18 cellular contexts compared by ENCODE assay signal in genomic region chr9:113597390-113598241, GRCh38.
DNase-seq lines count a peak whose midpoint lies in the region; ATAC-seq and TF ChIP-seq lines count a peak whose summit lies in the region.
"Had no signal": no experiment of that assay in that cellular context is flagged by ENCODE, and none has a peak within 500 bp of the region (broad histone marks: within the 10 kb centered on the region; RNA-seq: fewer than 3 reads in every experiment).

No MANE protein-coding gene starts in this region.

- DNase-seq in RWPE1 (ENCODE audit: low spot score) (no peak), heart right ventricle (no peak), retinal pigment epithelial cell (ENCODE audit: low read depth) (no peak), SHP77 treated with DMSO at 0.1 percent for 48 hours (lab: John Stamatoyannopoulos, UW) (no peak), COLO829 (ENCODE audit: low spot score) (no peak), HuH-7.5 (ENCODE audit: low spot score) (no peak), NOMO-1 treated with DMSO at 0.1 percent for 48 hours (lab: John Stamatoyannopoulos, UW; ENCODE audit: unreplicated experiment) (no peak)
- DNase-seq: activated CD4-positive, alpha-beta T cell treated with anti-CD3 and anti-CD28 coated beads for 1 hour; activated CD8-positive, alpha-beta memory T cell treated with anti-CD3 and anti-CD28 coated beads, Interleukin-2, amount 50 U/mL, for 48 hours; activated naive CD4-positive, alpha-beta T cell treated with anti-CD3 and anti-CD28 coated beads for 36 hours; dorsolateral prefrontal cortex; midbrain; NCI-H187 treated with DMSO at 0.1 percent for 48 hours; NCI-H446; stimulated activated CD4-positive, alpha-beta T cell treated with anti-CD3 and anti-CD28 coated beads, Interleukin-2, amount 100 ng/mL, for 24 hours had no signal

- CTCF ChIA-PET in RWPE1 (lab: Yijun Ruan, JAX) = interaction anchor here (0.5 to 1.2 kb wide), 3 partner anchors 60 to 368 kb away, joined by 3 to 5 read pairs (median 3); no protein-coding TSS in a partner anchor

- H3K4me2 ChIP-seq in BLaER1 treated with 17β-estradiol and CSF1 and Interleukin-3, amounts not matched to agents 10 nM and 100 nM = peak overlapping the region in 7 of 11 experiments; percentile 10 to 98 (median 35); a peak in 10 of 22 replicates
- H3K4me2 ChIP-seq: neural progenitor cell had no signal

- H3K9ac ChIP-seq in BLaER1 treated with 17β-estradiol and CSF1 and Interleukin-3, amounts not matched to agents 10 nM and 100 nM = peak overlapping the region in 2 of 11 experiments; percentile 8 to 22; a peak in 2 of 22 replicates
- H3K9ac ChIP-seq: neural progenitor cell had no signal

- peak overlapping the region in 1 of 11 experiments; percentile 34; a peak in 2 of 22 replicates for H3K27ac ChIP-seq in BLaER1 treated with 17β-estradiol and CSF1 and Interleukin-3, amounts not matched to agents 10 nM and 100 nM
- H3K27ac ChIP-seq in RWPE1 (peak overlapping the region; percentile 34; the same call in 1 of the 2 replicates), heart right ventricle (peak overlapping the region; percentile 55 to 98 (median 94))
- H3K27ac ChIP-seq: neural progenitor cell had no signal

- H3K36me3 ChIP-seq in BLaER1 treated with 17β-estradiol and CSF1 and Interleukin-3, amounts not matched to agents 10 nM and 100 nM = peaks cover 11 to 30% (median 26%) of the 10 kb centered on the region in 11 experiments
- H3K36me3 ChIP-seq in heart right ventricle = peaks cover 0 to 50% (median 30%) of the 10 kb centered on the region in 9 donors
- H3K36me3 ChIP-seq: neural progenitor cell had no signal

- WGBS in heart right ventricle, 2 donors = 48 to 52% methylated on average over 14 of the region's 14 CpGs

- H3K9me3 ChIP-seq in BLaER1 treated with 17β-estradiol and CSF1 and Interleukin-3, amounts not matched to agents 10 nM and 100 nM (replicated peaks in 1 of 11) = no peaks in the 10 kb centered on the region
- H3K9me3 ChIP-seq in heart right ventricle = no peaks in the 10 kb centered on the region

- H3K27me3 ChIP-seq in BLaER1 treated with 17β-estradiol and CSF1 and Interleukin-3, amounts not matched to agents 10 nM and 100 nM = no peaks in the 10 kb centered on the region
- no peaks in the 10 kb centered on the region for H3K27me3 ChIP-seq in heart right ventricle
- H3K27me3 ChIP-seq: dorsolateral prefrontal cortex, neural progenitor cell had no signal

- H3K4me1 ChIP-seq in BLaER1 treated with 17β-estradiol and CSF1 and Interleukin-3, amounts not matched to agents 10 nM and 100 nM = peaks cover 53 to 99% (median 87%) of the 10 kb centered on the region in 10 experiments
- peaks cover 57 to 98% (median 87%) of the 10 kb centered on the region in 9 donors for H3K4me1 ChIP-seq in heart right ventricle

- H3K4me3 ChIP-seq in BLaER1 treated with 17β-estradiol and CSF1 and Interleukin-3, amounts not matched to agents 10 nM and 100 nM = no peak overlapping the region
- peak overlapping the region; percentile 65 to 90 (median 80) for H3K4me3 ChIP-seq in heart right ventricle
- peak overlapping the region; percentile 6 for H3K4me3 ChIP-seq in retinal pigment epithelial cell (ENCODE audit: low read length)
- H3K4me3 ChIP-seq: GM12878, neural progenitor cell had no signal

- intact Hi-C loops in heart right ventricle (cut with DNase I) = loop anchor here in 1 of 10 donors (10.0 kb wide), 1 partner anchor 323 kb away; the partner anchor contains the start of genes CDC26 and PRPF4

- no peak for ATAC-seq in heart right ventricle
- ATAC-seq: GM12878 had no signal

- POLR2A ChIA-PET in RWPE1 (lab: Yijun Ruan, JAX; ENCODE audit: low non-redundant PET) = no interaction called here

- TF ChIP-seq CTCF in RWPE1 (conservative IDR thresholded peaks at IDR 0.05; ENCODE audit: low read depth) (no peak), heart right ventricle (IDR thresholded peaks at IDR 0.05) (peak in 3 of 9 donors; percentile 15 to 19 (median 18)), retinal pigment epithelial cell (conservative IDR thresholded peaks at IDR 0.05; ENCODE audit: low read depth, low read length) (no peak)

- peaks cover 0 to 26% (median 0%) of the 10 kb centered on the region in 11 experiments; a peak in 6 of 22 replicates for H4K20me1 ChIP-seq in BLaER1 treated with 17β-estradiol and CSF1 and Interleukin-3, amounts not matched to agents 10 nM and 100 nM

Comparison
In these comparisons a context has a peak if more than half of its experiments do, and no peak if none do; other contexts are left out.
1. H3K4me3 ChIP-seq: peak in heart right ventricle (10 of 10) and retinal pigment epithelial cell (single experiment); none in BLaER1 treated with 17β-estradiol and CSF1 and Interleukin-3, amounts not matched to agents 10 nM and 100 nM (0 of 10).